In genomic region chr3:83195243-83195642, GRCh38 we compare ENCODE assay signal across 30 cellular contexts.
"Had no signal": no experiment of that assay in that cellular context is flagged by ENCODE, and none has a peak within 500 bp of the region (broad histone marks: within the 10 kb centered on the region; RNA-seq: fewer than 3 reads in every experiment).

No MANE protein-coding gene starts in this region.

- H3K27me3 ChIP-seq: adrenal gland, ascending aorta, body of pancreas, brain microvascular endothelial cell, breast epithelium, cardiac muscle cell had no signal

- H3K36me3 ChIP-seq: adrenal gland, ascending aorta, brain microvascular endothelial cell, breast epithelium, cardiac muscle cell had no signal

- DNase-seq: activated effector memory CD4-positive, alpha-beta T cell treated with anti-CD3 and anti-CD28 coated beads, Interleukin-2, amount 50 U/mL, for 16 hours; activated effector memory CD4-positive, alpha-beta T cell treated with Interleukin-2 at 50 U/mL for 16 hours; activated gamma-delta T cell; activated gamma-delta T cell treated with Interleukin-2 at 50 U/mL for 16 hours; activated naive CD4-positive, alpha-beta T cell; activated naive CD4-positive, alpha-beta T cell treated with anti-CD3 and anti-CD28 coated beads for 36 hours; activated naive CD4-positive, alpha-beta T cell treated with anti-CD3 and anti-CD28 coated beads, Interleukin-2, amount 10 ng/mL, durations not matched to agents 7 days and 5 days; activated naive CD4-positive, alpha-beta T cell treated with anti-CD3 and anti-CD28 coated beads, Interleukin-2, amount 50 U/mL, for 16 hours; activated naive CD4-positive, alpha-beta T cell treated with Interleukin-2 at 50 U/mL for 16 hours; activated naive CD8-positive, alpha-beta T cell treated with anti-CD3 and anti-CD28 coated beads for 36 hours; activated naive CD8-positive, alpha-beta T cell treated with anti-CD3 and anti-CD28 coated beads, Interleukin-2, amount 10 ng/mL, durations not matched to agents 7 days and 5 days; activated naive CD8-positive, alpha-beta T cell treated with anti-CD3 and anti-CD28 coated beads, Interleukin-2, amount 50 U/mL, for 24 hours; activated T-cell treated with anti-CD3 and anti-CD28 coated beads, Interleukin-2, amount 50 U/mL, for 1 hour; activated T-cell treated with anti-CD3 and anti-CD28 coated beads, Interleukin-2, amount 50 U/mL, for 24 hours; activated T-cell treated with anti-CD3 and anti-CD28 coated beads, Interleukin-2, amount 50 U/mL, for 4 hours; activated T-cell treated with anti-CD3 and anti-CD28 coated beads, Interleukin-2, amount 50 U/mL, for 48 hours; activated T-cell treated with anti-CD3 and anti-CD28 coated beads, Interleukin-2, amount 50 U/mL, for 72 hours; adrenal gland; amniotic stem cell; amygdala; anterior cingulate cortex; aorta; body of pancreas; brain microvascular endothelial cell; caudate nucleus; central memory CD4-positive, alpha-beta T cell; cerebellar nuclear complex had no signal

- H3K4me3 ChIP-seq: adrenal gland, ascending aorta, body of pancreas, breast epithelium, cardiac muscle cell had no signal

- H3K27ac ChIP-seq: adrenal gland, ascending aorta, body of pancreas, brain microvascular endothelial cell, breast epithelium, cardiac muscle cell had no signal

- H3K9me3 ChIP-seq: adrenal gland, ascending aorta, body of pancreas, breast epithelium had no signal
